In the genomic region with DNA sequence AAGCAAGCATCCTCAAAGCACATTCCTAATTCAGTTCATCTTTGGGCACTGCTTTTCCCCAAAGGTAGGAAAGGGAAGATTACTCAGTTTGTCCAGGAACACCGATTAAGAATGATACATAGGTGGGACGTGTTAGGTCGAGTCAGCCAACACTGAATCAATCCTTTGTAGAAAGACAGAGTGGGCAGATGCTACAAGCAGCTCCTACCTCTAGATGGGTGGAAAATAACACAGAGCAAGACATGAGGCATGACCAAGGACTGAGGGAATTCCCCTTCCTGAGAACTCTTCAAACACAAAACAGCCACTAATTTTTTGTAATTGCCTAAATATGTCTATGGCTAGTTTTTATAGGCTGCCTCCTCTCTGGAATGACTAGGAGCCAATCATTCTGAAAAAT, we compare ENCODE assay signal across 15 cellular contexts.
"Had no signal": no experiment of that assay in that cellular context is flagged by ENCODE, and none has a peak within 500 bp of the region (broad histone marks: within the 10 kb centered on the region; RNA-seq: fewer than 3 reads in every experiment).

No MANE protein-coding gene starts in this region.

- H3K9me3 ChIP-seq: left lung, upper lobe of right lung had no signal

- H3K79me2 ChIP-seq: parathyroid adenoma had no signal

- H3K27ac Mint-ChIP-seq: naive B cell, WTC11 had no signal

- H3K4me1 ChIP-seq: parathyroid adenoma had no signal

- H2AFZ ChIP-seq: parathyroid adenoma had no signal

- ATAC-seq: left lung, upper lobe of right lung, WTC11 had no signal

- H3K27ac ChIP-seq: dorsolateral prefrontal cortex, left lung, parathyroid adenoma, upper lobe of right lung had no signal

- H3K36me3 Mint-ChIP-seq: naive B cell, WTC11 had no signal

- H3K36me3 ChIP-seq: left lung, upper lobe of right lung had no signal

- H3K9me3 Mint-ChIP-seq: naive B cell, WTC11 had no signal

- DNase-seq: activated CD4-positive, alpha-beta T cell treated with anti-CD3 and anti-CD28 coated beads for 48 hours; activated CD8-positive, alpha-beta memory T cell treated with anti-CD3 and anti-CD28 coated beads for 24 hours; activated gamma-delta T cell; dorsolateral prefrontal cortex; kidney; left lung; naive B cell; stimulated activated CD4-positive, alpha-beta T cell treated with anti-CD3 and anti-CD28 coated beads, Interleukin-2, amount 100 ng/mL, for 48 hours; stimulated activated naive CD4-positive, alpha-beta T cell treated with Interleukin-2 at 50 U/mL for 16 hours; SW 1271; upper lobe of right lung had no signal

- H3K9ac ChIP-seq: parathyroid adenoma had no signal

- H3K4me3 ChIP-seq: dorsolateral prefrontal cortex, left lung, upper lobe of right lung had no signal

- H3K4me3 Mint-ChIP-seq: naive B cell had no signal

- FAIRE-seq: astrocyte, kidney, TTC549 had no signal
